ENCODE assay signal across 18 cellular contexts in genomic region chr18:7413906-7414305, GRCh38.
A peak's percentile ranks its signal among the peaks of the same experiment; 100 is the strongest.
DNase-seq lines count a peak whose midpoint lies in the region; ATAC-seq and TF ChIP-seq lines count a peak whose summit lies in the region.
"Had no signal": no experiment of that assay in that cellular context is flagged by ENCODE, and none has a peak within 500 bp of the region (broad histone marks: within the 10 kb centered on the region; RNA-seq: fewer than 3 reads in every experiment).

No MANE protein-coding gene starts in this region.

- no peak overlapping the region for H3K27ac ChIP-seq in GM23338 (ENCODE audit: low read depth)
- H3K27ac ChIP-seq in mammary epithelial cell (ENCODE audit: insufficient read depth, low read depth, low read length), result peak overlapping the region; percentile 55
- peak overlapping the region; percentile 54 for H3K27ac ChIP-seq in subcutaneous abdominal adipose tissue (ENCODE audit: low read depth, low read length)
- H3K27ac ChIP-seq: HL-60, SJSA1 had no signal

- H3K4me2 ChIP-seq in GM23338 (no peak overlapping the region), mammary epithelial cell (ENCODE audit: insufficient read depth, low read depth, low read length) (no peak overlapping the region)

- H2AFZ ChIP-seq in GM23338 (no peak overlapping the region), mammary epithelial cell (ENCODE audit: low read depth, low read length) (peak overlapping the region; percentile 75)

- 84% methylated on average over 3 of the region's 3 CpGs for WGBS in mammary epithelial cell (ENCODE audit: low coverage, missing lambda C conversion rate)

- H3K9me3 ChIP-seq in mammary epithelial cell (replicated peaks; ENCODE audit: insufficient read depth, low read length), result no peaks in the 10 kb centered on the region
- no peaks in the 10 kb centered on the region for H3K9me3 ChIP-seq in subcutaneous abdominal adipose tissue (ENCODE audit: control insufficient read depth in 5 of 5, low read length in 5 of 5)
- H3K9me3 ChIP-seq: SJSA1 had no signal

- intact Hi-C loops in mammary epithelial cell (cut with micrococcal nuclease), result no loop called here

- H3K4me3 Mint-ChIP-seq in GM23338, result no peak overlapping the region
- no peak overlapping the region for H3K4me3 Mint-ChIP-seq in activated naive CD4-positive, alpha-beta T cell treated with anti-CD3 and anti-CD28 coated beads, Interleukin-2, amount 10 ng/mL, durations not matched to agents 7 days and 5 days
- H3K4me3 Mint-ChIP-seq: CD14-positive monocyte had no signal

- H3K4me1 ChIP-seq in GM23338 (ENCODE audit: insufficient read depth), result no peaks in the 10 kb centered on the region
- peaks cover 42% of the 10 kb centered on the region for H3K4me1 ChIP-seq in mammary epithelial cell (ENCODE audit: insufficient read depth, low read length)
- H3K4me1 ChIP-seq in subcutaneous abdominal adipose tissue (ENCODE audit: control insufficient read depth in 5 of 5, insufficient read depth in 5 of 5, low read length in 5 of 5), result peaks cover 4 to 21% (median 16%) of the 10 kb centered on the region in 5 donors
- H3K4me1 ChIP-seq: SJSA1 had no signal

- in situ Hi-C loops in mammary epithelial cell (cut with MboI; ENCODE audit: low sequenced_read_pairs in 2 of 2), result no loop called here

- H3K36me3 Mint-ChIP-seq in GM23338 (ENCODE audit: low read depth), result no peaks in the 10 kb centered on the region
- no peaks in the 10 kb centered on the region for H3K36me3 Mint-ChIP-seq in activated naive CD4-positive, alpha-beta T cell treated with anti-CD3 and anti-CD28 coated beads, Interleukin-2, amount 10 ng/mL, durations not matched to agents 7 days and 5 days
- H3K36me3 Mint-ChIP-seq: CD14-positive monocyte had no signal

- H3K27me3 ChIP-seq in GM23338 (ENCODE audit: insufficient read depth) (no peaks in the 10 kb centered on the region), mammary epithelial cell (ENCODE audit: insufficient read depth, low read length) (no peaks in the 10 kb centered on the region), subcutaneous abdominal adipose tissue (ENCODE audit: control insufficient read depth in 5 of 5, insufficient read depth in 4 of 5, low read length in 5 of 5) (no peaks in the 10 kb centered on the region)
- H3K27me3 ChIP-seq: SJSA1 had no signal

- H3K4me1 Mint-ChIP-seq in GM23338, result peaks cover 13% of the 10 kb centered on the region
- H3K4me1 Mint-ChIP-seq in activated naive CD4-positive, alpha-beta T cell treated with anti-CD3 and anti-CD28 coated beads, Interleukin-2, amount 10 ng/mL, durations not matched to agents 7 days and 5 days, result no peaks in the 10 kb centered on the region
- H3K4me1 Mint-ChIP-seq: CD14-positive monocyte had no signal

- H4K20me1 ChIP-seq in GM23338 (replicated peaks; ENCODE audit: insufficient read depth) (no peaks in the 10 kb centered on the region), mammary epithelial cell (ENCODE audit: insufficient read depth, low read length) (no peaks in the 10 kb centered on the region)

- no TSS peak for BruUV-seq in mammary epithelial cell (replicated peaks; lab: Mats Ljungman, UMichigan)

- H3K4me3 ChIP-seq in GM23338 (no peak overlapping the region), mammary epithelial cell (replicated peaks in 1 of 3; ENCODE audit: insufficient read depth in 1 of 3, low read depth in 2 of 3, low read length in 3 of 3) (no peak overlapping the region), subcutaneous abdominal adipose tissue (ENCODE audit: low read depth in 1 of 5, low read length in 5 of 5) (no peak overlapping the region)
- H3K4me3 ChIP-seq: SJSA1 had no signal

- no peak for TF ChIP-seq CTCF in GM23338 (conservative IDR thresholded peaks at IDR 0.05; ENCODE audit: low read depth in 2 of 2)
- no peak for TF ChIP-seq CTCF in mammary epithelial cell (conservative IDR thresholded peaks at IDR 0.05 in 1 of 2, IDR thresholded peaks at IDR 0.05 in 1 of 2; ENCODE audit: extremely low read depth in 1 of 2, insufficient read depth in 1 of 2, low read depth in 1 of 2, low read length in 2 of 2)

- dilution Hi-C loops in mammary epithelial cell (cut with HindIII; ENCODE audit: low sequenced_read_pairs), result no loop called here

- ATAC-seq in GM23338 (no peak), HG03196 (IDR thresholded peaks at IDR 0.05; ENCODE audit: unreplicated experiment) (no peak), GM18502 (IDR thresholded peaks at IDR 0.05; ENCODE audit: poor library complexity, unreplicated experiment) (no peak)

- H3K79me2 ChIP-seq in GM23338 (replicated peaks; ENCODE audit: insufficient read depth) (no peaks in the 10 kb centered on the region), mammary epithelial cell (ENCODE audit: insufficient read depth, low read length) (no peaks in the 10 kb centered on the region)

- no peaks in the 10 kb centered on the region for H3K9me2 ChIP-seq in GM23338 (ENCODE audit: insufficient read depth)

- DNase-seq in GM23338 (ENCODE audit: low spot score) (no peak), mammary epithelial cell (no peak), iris pigment epithelial cell (ENCODE audit: low read depth) (peak; percentile 57), NCI-H2081 treated with DMSO at 0.1 percent for 48 hours (lab: John Stamatoyannopoulos, UW) (no peak)
- no peak for DNase-seq in activated naive CD4-positive, alpha-beta T cell treated with anti-CD3 and anti-CD28 coated beads, Interleukin-2, amount 10 ng/mL, durations not matched to agents 7 days and 5 days
- DNase-seq: MV-4-11, NCI-H1417 treated with DMSO at 0.1 percent for 48 hours, NCI-H1930, NCI-H2171, NCI-H446 treated with DMSO at 0.1 percent for 48 hours, OCI-M1, RPMI8226 had no signal

- H3K27me3 Mint-ChIP-seq in GM23338 (ENCODE audit: insufficient read depth, low read depth, poor library complexity), result peaks cover 7% of the 10 kb centered on the region
- no peaks in the 10 kb centered on the region for H3K27me3 Mint-ChIP-seq in activated naive CD4-positive, alpha-beta T cell treated with anti-CD3 and anti-CD28 coated beads, Interleukin-2, amount 10 ng/mL, durations not matched to agents 7 days and 5 days

- no peaks in the 10 kb centered on the region for H3F3A ChIP-seq in GM23338 (replicated peaks; ENCODE audit: low read depth)

- CTCF ChIA-PET in mammary epithelial cell (lab: Charles Lee; ENCODE audit: low non-redundant PET), result no interaction called here
- CTCF ChIA-PET in activated naive CD4-positive, alpha-beta T cell treated with anti-CD3 and anti-CD28 coated beads, Interleukin-2, amount 10 ng/mL, durations not matched to agents 7 days and 5 days (lab: Charles Lee), result no interaction called here

- peak overlapping the region; percentile 37; the same call in 1 of the 2 replicates for H3K27ac Mint-ChIP-seq in GM23338
- no peak overlapping the region for H3K27ac Mint-ChIP-seq in activated naive CD4-positive, alpha-beta T cell treated with anti-CD3 and anti-CD28 coated beads, Interleukin-2, amount 10 ng/mL, durations not matched to agents 7 days and 5 days
- H3K27ac Mint-ChIP-seq: CD14-positive monocyte had no signal

- H3K9ac ChIP-seq in mammary epithelial cell (ENCODE audit: insufficient read depth, low read length) (no peak overlapping the region), subcutaneous abdominal adipose tissue (ENCODE audit: low read length in 5 of 5) (no peak overlapping the region)

- H3K36me3 ChIP-seq in GM23338 (ENCODE audit: insufficient read depth) (no peaks in the 10 kb centered on the region), mammary epithelial cell (ENCODE audit: insufficient read depth, low read length) (no peaks in the 10 kb centered on the region), subcutaneous abdominal adipose tissue (ENCODE audit: control insufficient read depth in 5 of 5, insufficient read depth in 5 of 5, low read length in 5 of 5) (no peaks in the 10 kb centered on the region)
- H3K36me3 ChIP-seq: SJSA1 had no signal

- H3K9me3 Mint-ChIP-seq in GM23338, result peaks cover 5% of the 10 kb centered on the region; the same call in 1 of the 3 replicates
- H3K9me3 Mint-ChIP-seq in activated naive CD4-positive, alpha-beta T cell treated with anti-CD3 and anti-CD28 coated beads, Interleukin-2, amount 10 ng/mL, durations not matched to agents 7 days and 5 days, result peaks cover 21% of the 10 kb centered on the region

TF ChIP-seq in GM23338, 12 proteins besides CTCF, POLR2A, EP300 and RAD21 (continues in another document):
- TF ChIP-seq STAT1 (IDR thresholded peaks at IDR 0.05; ENCODE audit: unreplicated experiment) (no peak), NANOG (IDR thresholded peaks at IDR 0.05; ENCODE audit: borderline replicate concordance) (no peak), EZH2phosphoT487 (IDR thresholded peaks at IDR 0.05; ENCODE audit: unreplicated experiment) (no peak), POLR2AphosphoS5 (IDR thresholded peaks at IDR 0.05; ENCODE audit: low read depth) (no peak), EZH2 (IDR thresholded peaks at IDR 0.05; ENCODE audit: low read depth, unreplicated experiment) (no peak), ETS1 (IDR thresholded peaks at IDR 0.05) (no peak), ZNF114 (CRISPR knock-in tag; IDR thresholded peaks at IDR 0.05) (no peak), JUNB (IDR thresholded peaks at IDR 0.05; ENCODE audit: unreplicated experiment) (no peak), ZNF331 (CRISPR knock-in tag; IDR thresholded peaks at IDR 0.05; ENCODE audit: low read depth) (no peak)
